ENCODE assay signal across 9 cellular contexts in the genomic region with DNA sequence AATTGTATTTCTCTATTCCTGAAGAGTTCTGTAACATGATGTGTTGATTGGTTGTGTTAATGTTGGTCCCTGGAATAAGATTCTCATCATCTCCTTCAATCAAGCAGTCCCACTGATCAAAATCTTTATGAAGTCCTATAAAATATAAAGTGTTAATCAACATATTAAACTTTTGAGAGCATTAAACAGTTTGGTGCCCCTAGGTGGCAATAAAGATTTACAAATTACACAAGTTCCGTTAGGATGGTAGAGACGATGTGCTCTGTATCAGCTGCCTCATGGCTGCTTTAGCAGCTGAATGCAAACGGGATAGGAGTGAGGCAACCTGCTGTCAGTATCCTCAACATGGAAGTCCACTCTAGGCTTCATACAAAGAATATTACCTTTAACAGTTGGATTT. TPM values are rescaled to one million over a fixed set of nuclear protein-coding genes. Genes with fewer than 3 reads are reported as not detected.
DNase-seq lines count a peak whose midpoint lies in the region; ATAC-seq, FAIRE-seq and TF ChIP-seq lines count a peak whose summit lies in the region.
"Had no signal": no experiment of that assay in that cellular context is flagged by ENCODE, and none has a peak within 500 bp of the region (broad histone marks: within the 10 kb centered on the region; RNA-seq: fewer than 3 reads in every experiment).

No MANE protein-coding gene starts in this region.

- no peak for TF ChIP-seq RAD21 in HepG2 (CRISPR knock-in tag; IDR thresholded peaks at IDR 0.05)

- H3K9ac ChIP-seq in adipocyte (ENCODE audit: low read length) (no peak overlapping the region), HepG2 (ENCODE audit: insufficient read depth, low read depth, low read length) (no peak overlapping the region)

- H3K79me2 ChIP-seq in HepG2 (ENCODE audit: insufficient read depth, low read length), result no peaks in the 10 kb centered on the region

- TF ChIP-seq EP300 in HepG2 (IDR thresholded peaks at IDR 0.05; ENCODE audit: low read depth in 2 of 2, low read length in 2 of 2) (no peak), HepG2 (CRISPR knock-in tag; IDR thresholded peaks at IDR 0.05; ENCODE audit: borderline replicate concordance) (no peak)

- H3K27ac ChIP-seq in HepG2 (ENCODE audit: extremely low read length, insufficient read depth, low read length), result no peak overlapping the region

- H3K4me3 ChIP-seq in adipocyte (ENCODE audit: low read length) (no peak overlapping the region), HepG2 (replicated peaks in 1 of 3; ENCODE audit: insufficient read depth in 1 of 3, low read depth in 2 of 3, low read length in 3 of 3) (no peak overlapping the region)

- CTCF ChIA-PET in HepG2 (lab: Yijun Ruan, JAX; ENCODE audit: low intra/inter-chr PET ratio, low total read pairs), result no interaction called here

- H4K20me1 ChIP-seq in HepG2 (ENCODE audit: insufficient read depth, low read length), result no peaks in the 10 kb centered on the region

- no peak overlapping the region for H3K4me2 ChIP-seq in HepG2 (ENCODE audit: low read depth, low read length)

- TF ChIP-seq POLR2A in HepG2 (IDR thresholded peaks at IDR 0.05; ENCODE audit: insufficient read depth in 1 of 2, low read depth in 2 of 2, low read length in 2 of 2), result no peak

- POLR2A ChIA-PET in HepG2 (lab: Yijun Ruan, JAX), result no interaction called here

- intact Hi-C loops in HepG2 (cut with micrococcal nuclease; ENCODE audit: unreplicated experiment), result no loop called here

- in situ Hi-C loops in HepG2 (cut with HindIII; ENCODE audit: extremely low pct_ligation_motif_present, low pct_unique_long_range_greater_than_20kb), result no loop called here

- peak; percentile 52; the same call in 1 of the 3 replicates for ATAC-seq in HepG2

- WGBS in HepG2 (ENCODE audit: low lambda C conversion rate), result 0% methylated on average over 3 of the region's 3 CpGs

- DNase-seq in D341Med (ENCODE audit: low spot score) (peak; percentile 41), Kasumi-1 (lab: John Stamatoyannopoulos, UW) (peak; percentile 60 to 66), adipocyte (ENCODE audit: low read depth) (peak; percentile 15), HepG2 (ENCODE audit: low spot score) (peak; percentile 4), UCSD-AML1 (lab: John Stamatoyannopoulos, UW; ENCODE audit: unreplicated experiment) (no peak), amniotic stem cell (lab: John Stamatoyannopoulos, UW) (no peak)
- DNase-seq in stimulated activated CD4-positive, alpha-beta T cell treated with anti-CD3 and anti-CD28 coated beads, Interleukin-12 subunit alpha, Interleukin-12 subunit beta, amount 100 ng/mL, for 4 hours, result no peak
- DNase-seq in stimulated activated CD4-positive, alpha-beta T cell treated with anti-CD3 and anti-CD28 coated beads, Interleukin-2, amount 100 ng/mL, for 48 hours, result no peak
- DNase-seq: activated CD4-positive, alpha-beta T cell treated with anti-CD3 and anti-CD28 coated beads for 4 hours had no signal

- BruUV-seq in HepG2 (replicated peaks; lab: Mats Ljungman, UMichigan), result no TSS peak

- H3K4me1 ChIP-seq in adipocyte (ENCODE audit: control insufficient read depth, insufficient read depth, low read length) (no peaks in the 10 kb centered on the region), HepG2 (ENCODE audit: insufficient read depth, low read length) (no peaks in the 10 kb centered on the region)

- H3K36me3 ChIP-seq in adipocyte (ENCODE audit: control insufficient read depth, insufficient read depth, low read length, severe bottlenecking) (no peaks in the 10 kb centered on the region), HepG2 (replicated peaks in 1 of 2; ENCODE audit: control insufficient read depth in 1 of 2, insufficient read depth in 2 of 2, low read length in 2 of 2) (no peaks in the 10 kb centered on the region)

- H3K9me3 ChIP-seq in adipocyte (ENCODE audit: control insufficient read depth, low read length) (no peaks in the 10 kb centered on the region), HepG2 (ENCODE audit: low read length) (no peaks in the 10 kb centered on the region)

- no peak overlapping the region for H2AFZ ChIP-seq in HepG2 (ENCODE audit: low read length)

- TF ChIP-seq CTCF in HepG2 (CRISPR knock-in tag; IDR thresholded peaks at IDR 0.05), result no peak

- FAIRE-seq in HepG2 (lab: Jason Lieb, UNC), result no peak

- H3K27me3 ChIP-seq in adipocyte (replicated peaks; ENCODE audit: control insufficient read depth, insufficient read depth, low read length) (no peaks in the 10 kb centered on the region), HepG2 (ENCODE audit: control insufficient read depth in 1 of 2, insufficient read depth in 2 of 2, low read length in 2 of 2) (no peaks in the 10 kb centered on the region)

RNA-seq across cellular contexts. Expression of a gene that starts 16.9 kb away (rescaled TPM):
- total RNA-seq in HepG2 (2016; rRNA removed; fragmentation: Illumina TruSeq; extraction: Trizol), result not detected in 2 replicates
- not detected in 2 replicates for total RNA-seq in HepG2 (2016; cell fraction: cytosol; rRNA removed; fragmentation: Illumina TruSeq; extraction: Trizol; ENCODE audit: low read depth)
- not detected in 2 replicates for total RNA-seq in HepG2 (2016; cell fraction: insoluble cytoplasmic fraction; rRNA removed; fragmentation: Illumina TruSeq; extraction: Trizol)
- total RNA-seq in HepG2 (2016; cell fraction: membrane; rRNA removed; fragmentation: Illumina TruSeq; extraction: Trizol), result not detected in 2 replicates
- total RNA-seq in HepG2 (2016; cell fraction: nucleus; rRNA removed; fragmentation: Illumina TruSeq; extraction: Trizol), result not detected in 2 replicates
- 0.01 TPM in 1 of 2 replicates, not detected in the other for polyA plus RNA-seq in HepG2 (2011; rRNA removed)
- polyA plus RNA-seq in HepG2 (2011; cell fraction: cytosol; rRNA removed), result not detected in 2 replicates
- not detected in 2 replicates for polyA plus RNA-seq in HepG2 (2011; cell fraction: nucleus; rRNA removed)
- polyA plus RNA-seq in HepG2 (2012), result not detected in 2 replicates
- not detected in 2 replicates for polyA plus RNA-seq in HepG2 (2016; cell fraction: cytosol; fragmentation: Illumina TruSeq; extraction: Trizol; ENCODE audit: low read depth)
- not detected in 2 replicates for polyA plus RNA-seq in HepG2 (2016; cell fraction: insoluble cytoplasmic fraction; fragmentation: Illumina TruSeq; extraction: Trizol; ENCODE audit: low read depth)
- polyA plus RNA-seq in HepG2 (2016; cell fraction: membrane; fragmentation: Illumina TruSeq; extraction: Trizol; ENCODE audit: low read depth), result not detected in 2 replicates
- polyA plus RNA-seq in HepG2 (2016; cell fraction: nucleus; fragmentation: Illumina TruSeq; extraction: Trizol; ENCODE audit: insufficient read depth, low read depth), result not detected in 2 replicates
- polyA minus RNA-seq in HepG2 (2011; rRNA and poly(A)+ RNA removed; ENCODE audit: low replicate concordance), result 0.02 TPM in 2 replicates
- not detected in 2 replicates for polyA minus RNA-seq in HepG2 (2011; cell fraction: cytosol; rRNA and poly(A)+ RNA removed)
- polyA minus RNA-seq in HepG2 (2011; cell fraction: nucleus; rRNA and poly(A)+ RNA removed), result not detected in 2 replicates

RNA-seq across cellular contexts. Expression of a gene that starts 30.6 kb away (rescaled TPM):
- total RNA-seq in HepG2 (2016; rRNA removed; fragmentation: Illumina TruSeq; extraction: Trizol), result not detected in 2 replicates
- not detected in 2 replicates for total RNA-seq in HepG2 (2016; cell fraction: cytosol; rRNA removed; fragmentation: Illumina TruSeq; extraction: Trizol; ENCODE audit: low read depth)
- total RNA-seq in HepG2 (2016; cell fraction: insoluble cytoplasmic fraction; rRNA removed; fragmentation: Illumina TruSeq; extraction: Trizol), result not detected in 2 replicates
- not detected in 2 replicates for total RNA-seq in HepG2 (2016; cell fraction: membrane; rRNA removed; fragmentation: Illumina TruSeq; extraction: Trizol)
- total RNA-seq in HepG2 (2016; cell fraction: nucleus; rRNA removed; fragmentation: Illumina TruSeq; extraction: Trizol), result not detected in 2 replicates
- not detected in 2 replicates for polyA plus RNA-seq in HepG2 (2011; rRNA removed)
- not detected in 2 replicates for polyA plus RNA-seq in HepG2 (2011; cell fraction: cytosol; rRNA removed)
- not detected in 2 replicates for polyA plus RNA-seq in HepG2 (2011; cell fraction: nucleus; rRNA removed)
- not detected in 2 replicates for polyA plus RNA-seq in HepG2 (2012)
- not detected in 2 replicates for polyA plus RNA-seq in HepG2 (2016; cell fraction: cytosol; fragmentation: Illumina TruSeq; extraction: Trizol; ENCODE audit: low read depth)
- polyA plus RNA-seq in HepG2 (2016; cell fraction: insoluble cytoplasmic fraction; fragmentation: Illumina TruSeq; extraction: Trizol; ENCODE audit: low read depth), result not detected in 2 replicates
- polyA plus RNA-seq in HepG2 (2016; cell fraction: membrane; fragmentation: Illumina TruSeq; extraction: Trizol; ENCODE audit: low read depth), result not detected in 2 replicates
- not detected in 2 replicates for polyA plus RNA-seq in HepG2 (2016; cell fraction: nucleus; fragmentation: Illumina TruSeq; extraction: Trizol; ENCODE audit: insufficient read depth, low read depth)
- not detected in 2 replicates for polyA minus RNA-seq in HepG2 (2011; rRNA and poly(A)+ RNA removed; ENCODE audit: low replicate concordance)
- not detected in 2 replicates for polyA minus RNA-seq in HepG2 (2011; cell fraction: cytosol; rRNA and poly(A)+ RNA removed)
- not detected in 2 replicates for polyA minus RNA-seq in HepG2 (2011; cell fraction: nucleus; rRNA and poly(A)+ RNA removed)

RNA-seq across cellular contexts. Expression of a gene that starts 42.2 kb away (rescaled TPM):
- total RNA-seq in HepG2 (2016; rRNA removed; fragmentation: Illumina TruSeq; extraction: Trizol), result not detected in 2 replicates
- not detected in 2 replicates for total RNA-seq in HepG2 (2016; cell fraction: cytosol; rRNA removed; fragmentation: Illumina TruSeq; extraction: Trizol; ENCODE audit: low read depth)
- total RNA-seq in HepG2 (2016; cell fraction: insoluble cytoplasmic fraction; rRNA removed; fragmentation: Illumina TruSeq; extraction: Trizol), result not detected in 2 replicates
- not detected in 2 replicates for total RNA-seq in HepG2 (2016; cell fraction: membrane; rRNA removed; fragmentation: Illumina TruSeq; extraction: Trizol)
- total RNA-seq in HepG2 (2016; cell fraction: nucleus; rRNA removed; fragmentation: Illumina TruSeq; extraction: Trizol), result not detected in 2 replicates
- not detected in 2 replicates for polyA plus RNA-seq in HepG2 (2011; rRNA removed)
- not detected in 2 replicates for polyA plus RNA-seq in HepG2 (2011; cell fraction: cytosol; rRNA removed)
- polyA plus RNA-seq in HepG2 (2011; cell fraction: nucleus; rRNA removed), result not detected in 2 replicates
- not detected in 2 replicates for polyA plus RNA-seq in HepG2 (2012)
- not detected in 2 replicates for polyA plus RNA-seq in HepG2 (2016; cell fraction: cytosol; fragmentation: Illumina TruSeq; extraction: Trizol; ENCODE audit: low read depth)
- not detected in 2 replicates for polyA plus RNA-seq in HepG2 (2016; cell fraction: insoluble cytoplasmic fraction; fragmentation: Illumina TruSeq; extraction: Trizol; ENCODE audit: low read depth)
- not detected in 2 replicates for polyA plus RNA-seq in HepG2 (2016; cell fraction: membrane; fragmentation: Illumina TruSeq; extraction: Trizol; ENCODE audit: low read depth)
- not detected in 2 replicates for polyA plus RNA-seq in HepG2 (2016; cell fraction: nucleus; fragmentation: Illumina TruSeq; extraction: Trizol; ENCODE audit: insufficient read depth, low read depth)
- polyA minus RNA-seq in HepG2 (2011; rRNA and poly(A)+ RNA removed; ENCODE audit: low replicate concordance), result not detected in 2 replicates
- polyA minus RNA-seq in HepG2 (2011; cell fraction: cytosol; rRNA and poly(A)+ RNA removed), result not detected in 2 replicates
- polyA minus RNA-seq in HepG2 (2011; cell fraction: nucleus; rRNA and poly(A)+ RNA removed), result not detected in 2 replicates

RNA-seq across cellular contexts. Expression of a gene that starts 51.8 kb away (rescaled TPM):
- 0.32 and 0.46 TPM in 2 replicates for total RNA-seq in HepG2 (2016; rRNA removed; fragmentation: Illumina TruSeq; extraction: Trizol)
- not detected in 2 replicates for total RNA-seq in HepG2 (2016; cell fraction: cytosol; rRNA removed; fragmentation: Illumina TruSeq; extraction: Trizol; ENCODE audit: low read depth)
- 1.00 TPM in 1 of 2 replicates, not detected in the other for total RNA-seq in HepG2 (2016; cell fraction: insoluble cytoplasmic fraction; rRNA removed; fragmentation: Illumina TruSeq; extraction: Trizol)
- total RNA-seq in HepG2 (2016; cell fraction: membrane; rRNA removed; fragmentation: Illumina TruSeq; extraction: Trizol), result 0.22 and 0.41 TPM in 2 replicates
- total RNA-seq in HepG2 (2016; cell fraction: nucleus; rRNA removed; fragmentation: Illumina TruSeq; extraction: Trizol), result 1.4 and 2.5 TPM in 2 replicates
- polyA plus RNA-seq in HepG2 (2011; rRNA removed), result 1.3 and 1.8 TPM in 2 replicates
- not detected in 2 replicates for polyA plus RNA-seq in HepG2 (2011; cell fraction: cytosol; rRNA removed)
- 4.5 and 5.8 TPM in 2 replicates for polyA plus RNA-seq in HepG2 (2011; cell fraction: nucleus; rRNA removed)
- 1.5 and 2.6 TPM in 2 replicates for polyA plus RNA-seq in HepG2 (2012)
- polyA plus RNA-seq in HepG2 (2016; cell fraction: cytosol; fragmentation: Illumina TruSeq; extraction: Trizol; ENCODE audit: low read depth), result not detected in 2 replicates
- polyA plus RNA-seq in HepG2 (2016; cell fraction: insoluble cytoplasmic fraction; fragmentation: Illumina TruSeq; extraction: Trizol; ENCODE audit: low read depth), result not detected in 2 replicates
- polyA plus RNA-seq in HepG2 (2016; cell fraction: membrane; fragmentation: Illumina TruSeq; extraction: Trizol; ENCODE audit: low read depth), result not detected in 2 replicates
- polyA plus RNA-seq in HepG2 (2016; cell fraction: nucleus; fragmentation: Illumina TruSeq; extraction: Trizol; ENCODE audit: insufficient read depth, low read depth), result 2.5 and 4.7 TPM in 2 replicates
- polyA minus RNA-seq in HepG2 (2011; rRNA and poly(A)+ RNA removed; ENCODE audit: low replicate concordance), result 0.12 and 0.89 TPM in 2 replicates
- not detected in 2 replicates for polyA minus RNA-seq in HepG2 (2011; cell fraction: cytosol; rRNA and poly(A)+ RNA removed)
- 2.2 and 2.6 TPM in 2 replicates for polyA minus RNA-seq in HepG2 (2011; cell fraction: nucleus; rRNA and poly(A)+ RNA removed)

RNA-seq across cellular contexts. Expression of a gene that starts 51.9 kb away (rescaled TPM):
- not detected in 2 replicates for total RNA-seq in HepG2 (2016; rRNA removed; fragmentation: Illumina TruSeq; extraction: Trizol)
- not detected in 2 replicates for total RNA-seq in HepG2 (2016; cell fraction: cytosol; rRNA removed; fragmentation: Illumina TruSeq; extraction: Trizol; ENCODE audit: low read depth)
- total RNA-seq in HepG2 (2016; cell fraction: insoluble cytoplasmic fraction; rRNA removed; fragmentation: Illumina TruSeq; extraction: Trizol), result 0.04 and 0.21 TPM in 2 replicates
- not detected in 2 replicates for total RNA-seq in HepG2 (2016; cell fraction: membrane; rRNA removed; fragmentation: Illumina TruSeq; extraction: Trizol)
- total RNA-seq in HepG2 (2016; cell fraction: nucleus; rRNA removed; fragmentation: Illumina TruSeq; extraction: Trizol), result not detected in 2 replicates
- polyA plus RNA-seq in HepG2 (2011; rRNA removed), result 0.04 and 0.13 TPM in 2 replicates
- 0.09 TPM in 1 of 2 replicates, not detected in the other for polyA plus RNA-seq in HepG2 (2011; cell fraction: cytosol; rRNA removed)
- 0.09 TPM in 1 of 2 replicates, not detected in the other for polyA plus RNA-seq in HepG2 (2011; cell fraction: nucleus; rRNA removed)
- 0.05 TPM in 1 of 2 replicates, not detected in the other for polyA plus RNA-seq in HepG2 (2012)
- polyA plus RNA-seq in HepG2 (2016; cell fraction: cytosol; fragmentation: Illumina TruSeq; extraction: Trizol; ENCODE audit: low read depth), result not detected in 2 replicates
- polyA plus RNA-seq in HepG2 (2016; cell fraction: insoluble cytoplasmic fraction; fragmentation: Illumina TruSeq; extraction: Trizol; ENCODE audit: low read depth), result not detected in 2 replicates
- not detected in 2 replicates for polyA plus RNA-seq in HepG2 (2016; cell fraction: membrane; fragmentation: Illumina TruSeq; extraction: Trizol; ENCODE audit: low read depth)
- polyA plus RNA-seq in HepG2 (2016; cell fraction: nucleus; fragmentation: Illumina TruSeq; extraction: Trizol; ENCODE audit: insufficient read depth, low read depth), result not detected in 2 replicates
- polyA minus RNA-seq in HepG2 (2011; rRNA and poly(A)+ RNA removed; ENCODE audit: low replicate concordance), result not detected in 2 replicates
- polyA minus RNA-seq in HepG2 (2011; cell fraction: cytosol; rRNA and poly(A)+ RNA removed), result not detected in 2 replicates
- 0.37 and 0.77 TPM in 2 replicates for polyA minus RNA-seq in HepG2 (2011; cell fraction: nucleus; rRNA and poly(A)+ RNA removed)

Comparison
In these comparisons a context has a peak if more than half of its experiments do, and no peak if none do; other contexts are left out.
1. DNase-seq: peak in D341Med (single experiment), Kasumi-1 (2 of 2), adipocyte (single experiment) and HepG2 (single experiment); none in stimulated activated CD4-positive, alpha-beta T cell treated with anti-CD3 and anti-CD28 coated beads, Interleukin-12 subunit alpha, Interleukin-12 subunit beta, amount 100 ng/mL, for 4 hours (single experiment), UCSD-AML1 (single experiment), amniotic stem cell (single experiment) and stimulated activated CD4-positive, alpha-beta T cell treated with anti-CD3 and anti-CD28 coated beads, Interleukin-2, amount 100 ng/mL, for 48 hours (0 of 2).